1 cellular context compared by ENCODE assay signal in genomic region chr7:43758861-43759683, GRCh38.
TF ChIP-seq lines count a peak whose summit lies in the region.

No MANE protein-coding gene starts in this region.

TF ChIP-seq in GM12878, 131 proteins besides CTCF, POLR2A, EP300 and RAD21 (continued from another document and continues in another):
- TF ChIP-seq ZBTB33 (IDR thresholded peaks at IDR 0.05) (0 out of 2 replicates have a peak, but pooled peaks have one; percentile 55), CHD1 (IDR thresholded peaks at IDR 0.05; ENCODE audit: low read depth, low read length) (no peak), IKZF1 (conservative IDR thresholded peaks at IDR 0.05) (0 out of 2 replicates have a peak, but pooled peaks have one; percentile 1), IRF4 (IDR thresholded peaks at IDR 0.05; ENCODE audit: low read depth, low read length) (no peak), SREBF1 (IDR thresholded peaks at IDR 0.05; ENCODE audit: low read length) (no peak), TCF3 (IDR thresholded peaks at IDR 0.05; ENCODE audit: borderline replicate concordance, insufficient read depth, low read depth, low read length) (no peak), PRDM15 (CRISPR knock-in tag; IDR thresholded peaks at IDR 0.05) (no peak), SMAD1 (IDR thresholded peaks at IDR 0.05; ENCODE audit: low read depth, partially characterized antibody) (no peak), JUNB (IDR thresholded peaks at IDR 0.05) (no peak), ZZZ3 (IDR thresholded peaks at IDR 0.05; ENCODE audit: control insufficient read depth, insufficient read length, low read depth) (no peak), MXI1 (IDR thresholded peaks at IDR 0.05; ENCODE audit: low read depth, low read length) (peak; percentile 49; the same call in 1 of the 2 replicates), HCFC1 (IDR thresholded peaks at IDR 0.05; ENCODE audit: low read length) (no peak), DPF2 (IDR thresholded peaks at IDR 0.05) (peak; percentile 20; the same call in 1 of the 2 replicates), CREM (IDR thresholded peaks at IDR 0.05; ENCODE audit: low read depth) (peak; percentile 18), TCF7 (IDR thresholded peaks at IDR 0.05; ENCODE audit: borderline replicate concordance) (no peak), EGR1 (IDR thresholded peaks at IDR 0.05; ENCODE audit: borderline replicate concordance in 1 of 2, low read depth in 2 of 2, low read length in 2 of 2) (no peak), RUNX3 (IDR thresholded peaks at IDR 0.05; ENCODE audit: low read length) (peak; percentile 42; the same call in 1 of the 2 replicates), SMC3 (IDR thresholded peaks at IDR 0.05; ENCODE audit: borderline replicate concordance, low read length) (no peak), RFX5 (IDR thresholded peaks at IDR 0.05; ENCODE audit: low read depth, low read length) (no peak), PML (IDR thresholded peaks at IDR 0.05; ENCODE audit: low read length) (no peak), SRF (IDR thresholded peaks at IDR 0.05; ENCODE audit: low read depth in 2 of 2, low read length in 2 of 2) (no peak), NR2F1 (conservative IDR thresholded peaks at IDR 0.05) (no peak), BACH1 (IDR thresholded peaks at IDR 0.05; ENCODE audit: borderline replicate concordance) (peak; percentile 17; the same call in 1 of the 2 replicates), NR2C2 (IDR thresholded peaks at IDR 0.05; ENCODE audit: borderline replicate concordance, control insufficient read depth, insufficient read length, low read depth) (no peak), POU2F2 (IDR thresholded peaks at IDR 0.05; ENCODE audit: borderline replicate concordance, low read depth, low read length) (no peak), PAX8 (IDR thresholded peaks at IDR 0.05) (0 out of 2 replicates have a peak, but pooled peaks have one; percentile 51), FOXK2 (IDR thresholded peaks at IDR 0.05) (no peak), POLR2AphosphoS2 (IDR thresholded peaks at IDR 0.05; ENCODE audit: low read depth, low read length) (no peak), NFIC (IDR thresholded peaks at IDR 0.05; ENCODE audit: low read depth, low read length) (no peak), MAX (IDR thresholded peaks at IDR 0.05; ENCODE audit: low read depth, low read length) (peak; percentile 7; the same call in 1 of the 2 replicates), LARP7 (IDR thresholded peaks at IDR 0.05) (peak; percentile 60; the same call in 1 of the 2 replicates), NBN (IDR thresholded peaks at IDR 0.05) (0 out of 2 replicates have a peak, but pooled peaks have one; percentile 13), ZNF687 (IDR thresholded peaks at IDR 0.05) (no peak)
- TF ChIP-seq, protein P1, sequence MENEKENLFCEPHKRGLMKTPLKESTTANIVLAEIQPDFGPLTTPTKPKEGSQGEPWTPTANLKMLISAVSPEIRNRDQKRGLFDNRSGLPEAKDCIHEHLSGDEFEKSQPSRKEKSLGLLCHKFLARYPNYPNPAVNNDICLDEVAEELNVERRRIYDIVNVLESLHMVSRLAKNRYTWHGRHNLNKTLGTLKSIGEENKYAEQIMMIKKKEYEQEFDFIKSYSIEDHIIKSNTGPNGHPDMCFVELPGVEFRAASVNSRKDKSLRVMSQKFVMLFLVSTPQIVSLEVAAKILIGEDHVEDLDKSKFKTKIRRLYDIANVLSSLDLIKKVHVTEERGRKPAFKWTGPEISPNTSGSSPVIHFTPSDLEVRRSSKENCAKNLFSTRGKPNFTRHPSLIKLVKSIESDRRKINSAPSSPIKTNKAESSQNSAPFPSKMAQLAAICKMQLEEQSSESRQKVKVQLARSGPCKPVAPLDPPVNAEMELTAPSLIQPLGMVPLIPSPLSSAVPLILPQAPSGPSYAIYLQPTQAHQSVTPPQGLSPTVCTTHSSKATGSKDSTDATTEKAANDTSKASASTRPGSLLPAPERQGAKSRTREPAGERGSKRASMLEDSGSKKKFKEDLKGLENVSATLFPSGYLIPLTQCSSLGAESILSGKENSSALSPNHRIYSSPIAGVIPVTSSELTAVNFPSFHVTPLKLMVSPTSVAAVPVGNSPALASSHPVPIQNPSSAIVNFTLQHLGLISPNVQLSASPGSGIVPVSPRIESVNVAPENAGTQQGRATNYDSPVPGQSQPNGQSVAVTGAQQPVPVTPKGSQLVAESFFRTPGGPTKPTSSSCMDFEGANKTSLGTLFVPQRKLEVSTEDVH (IDR thresholded peaks at IDR 0.05; ENCODE audit: low read depth, partially characterized antibody) = no peak
- TF ChIP-seq, protein P2, sequence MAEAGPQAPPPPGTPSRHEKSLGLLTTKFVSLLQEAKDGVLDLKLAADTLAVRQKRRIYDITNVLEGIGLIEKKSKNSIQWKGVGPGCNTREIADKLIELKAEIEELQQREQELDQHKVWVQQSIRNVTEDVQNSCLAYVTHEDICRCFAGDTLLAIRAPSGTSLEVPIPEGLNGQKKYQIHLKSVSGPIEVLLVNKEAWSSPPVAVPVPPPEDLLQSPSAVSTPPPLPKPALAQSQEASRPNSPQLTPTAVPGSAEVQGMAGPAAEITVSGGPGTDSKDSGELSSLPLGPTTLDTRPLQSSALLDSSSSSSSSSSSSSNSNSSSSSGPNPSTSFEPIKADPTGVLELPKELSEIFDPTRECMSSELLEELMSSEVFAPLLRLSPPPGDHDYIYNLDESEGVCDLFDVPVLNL (IDR thresholded peaks at IDR 0.05; ENCODE audit: low read depth, low read length) = no peak
- TF ChIP-seq, protein P3, sequence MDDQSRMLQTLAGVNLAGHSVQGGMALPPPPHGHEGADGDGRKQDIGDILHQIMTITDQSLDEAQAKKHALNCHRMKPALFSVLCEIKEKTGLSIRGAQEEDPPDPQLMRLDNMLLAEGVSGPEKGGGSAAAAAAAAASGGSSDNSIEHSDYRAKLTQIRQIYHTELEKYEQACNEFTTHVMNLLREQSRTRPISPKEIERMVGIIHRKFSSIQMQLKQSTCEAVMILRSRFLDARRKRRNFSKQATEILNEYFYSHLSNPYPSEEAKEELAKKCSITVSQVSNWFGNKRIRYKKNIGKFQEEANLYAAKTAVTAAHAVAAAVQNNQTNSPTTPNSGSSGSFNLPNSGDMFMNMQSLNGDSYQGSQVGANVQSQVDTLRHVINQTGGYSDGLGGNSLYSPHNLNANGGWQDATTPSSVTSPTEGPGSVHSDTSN (IDR thresholded peaks at IDR 0.05; ENCODE audit: insufficient replicate concordance, low read depth, low read length) = no peak
- TF ChIP-seq, protein P4, sequence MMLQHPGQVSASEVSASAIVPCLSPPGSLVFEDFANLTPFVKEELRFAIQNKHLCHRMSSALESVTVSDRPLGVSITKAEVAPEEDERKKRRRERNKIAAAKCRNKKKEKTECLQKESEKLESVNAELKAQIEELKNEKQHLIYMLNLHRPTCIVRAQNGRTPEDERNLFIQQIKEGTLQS (IDR thresholded peaks at IDR 0.05; ENCODE audit: borderline replicate concordance, extremely low read depth, low read depth, low read length) = no peak
- TF ChIP-seq, protein P5, sequence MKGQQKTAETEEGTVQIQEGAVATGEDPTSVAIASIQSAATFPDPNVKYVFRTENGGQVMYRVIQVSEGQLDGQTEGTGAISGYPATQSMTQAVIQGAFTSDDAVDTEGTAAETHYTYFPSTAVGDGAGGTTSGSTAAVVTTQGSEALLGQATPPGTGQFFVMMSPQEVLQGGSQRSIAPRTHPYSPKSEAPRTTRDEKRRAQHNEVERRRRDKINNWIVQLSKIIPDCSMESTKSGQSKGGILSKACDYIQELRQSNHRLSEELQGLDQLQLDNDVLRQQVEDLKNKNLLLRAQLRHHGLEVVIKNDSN (IDR thresholded peaks at IDR 0.05; ENCODE audit: borderline replicate concordance, extremely low read length, insufficient read depth, low read depth, low read length) = no peak
- TF ChIP-seq, protein P6, sequence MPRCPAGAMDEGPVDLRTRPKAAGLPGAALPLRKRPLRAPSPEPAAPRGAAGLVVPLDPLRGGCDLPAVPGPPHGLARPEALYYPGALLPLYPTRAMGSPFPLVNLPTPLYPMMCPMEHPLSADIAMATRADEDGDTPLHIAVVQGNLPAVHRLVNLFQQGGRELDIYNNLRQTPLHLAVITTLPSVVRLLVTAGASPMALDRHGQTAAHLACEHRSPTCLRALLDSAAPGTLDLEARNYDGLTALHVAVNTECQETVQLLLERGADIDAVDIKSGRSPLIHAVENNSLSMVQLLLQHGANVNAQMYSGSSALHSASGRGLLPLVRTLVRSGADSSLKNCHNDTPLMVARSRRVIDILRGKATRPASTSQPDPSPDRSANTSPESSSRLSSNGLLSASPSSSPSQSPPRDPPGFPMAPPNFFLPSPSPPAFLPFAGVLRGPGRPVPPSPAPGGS (IDR thresholded peaks at IDR 0.05; ENCODE audit: borderline replicate concordance, insufficient read depth, low read depth, low read length, poor library complexity, severe bottlenecking) = no peak
- TF ChIP-seq, protein P7, sequence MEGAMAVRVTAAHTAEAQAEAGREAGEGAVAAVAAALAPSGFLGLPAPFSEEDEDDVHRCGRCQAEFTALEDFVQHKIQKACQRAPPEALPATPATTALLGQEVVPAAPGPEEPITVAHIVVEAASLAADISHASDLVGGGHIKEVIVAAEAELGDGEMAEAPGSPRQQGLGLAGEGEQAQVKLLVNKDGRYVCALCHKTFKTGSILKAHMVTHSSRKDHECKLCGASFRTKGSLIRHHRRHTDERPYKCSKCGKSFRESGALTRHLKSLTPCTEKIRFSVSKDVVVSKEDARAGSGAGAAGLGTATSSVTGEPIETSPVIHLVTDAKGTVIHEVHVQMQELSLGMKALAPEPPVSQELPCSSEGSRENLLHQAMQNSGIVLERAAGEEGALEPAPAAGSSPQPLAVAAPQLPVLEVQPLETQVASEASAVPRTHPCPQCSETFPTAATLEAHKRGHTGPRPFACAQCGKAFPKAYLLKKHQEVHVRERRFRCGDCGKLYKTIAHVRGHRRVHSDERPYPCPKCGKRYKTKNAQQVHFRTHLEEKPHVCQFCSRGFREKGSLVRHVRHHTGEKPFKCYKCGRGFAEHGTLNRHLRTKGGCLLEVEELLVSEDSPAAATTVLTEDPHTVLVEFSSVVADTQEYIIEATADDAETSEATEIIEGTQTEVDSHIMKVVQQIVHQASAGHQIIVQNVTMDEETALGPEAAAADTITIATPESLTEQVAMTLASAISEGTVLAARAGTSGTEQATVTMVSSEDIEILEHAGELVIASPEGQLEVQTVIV (IDR thresholded peaks at IDR 0.05; ENCODE audit: borderline replicate concordance, partially characterized antibody) = no peak
